8 cellular contexts compared by ENCODE assay signal in the genomic region with DNA sequence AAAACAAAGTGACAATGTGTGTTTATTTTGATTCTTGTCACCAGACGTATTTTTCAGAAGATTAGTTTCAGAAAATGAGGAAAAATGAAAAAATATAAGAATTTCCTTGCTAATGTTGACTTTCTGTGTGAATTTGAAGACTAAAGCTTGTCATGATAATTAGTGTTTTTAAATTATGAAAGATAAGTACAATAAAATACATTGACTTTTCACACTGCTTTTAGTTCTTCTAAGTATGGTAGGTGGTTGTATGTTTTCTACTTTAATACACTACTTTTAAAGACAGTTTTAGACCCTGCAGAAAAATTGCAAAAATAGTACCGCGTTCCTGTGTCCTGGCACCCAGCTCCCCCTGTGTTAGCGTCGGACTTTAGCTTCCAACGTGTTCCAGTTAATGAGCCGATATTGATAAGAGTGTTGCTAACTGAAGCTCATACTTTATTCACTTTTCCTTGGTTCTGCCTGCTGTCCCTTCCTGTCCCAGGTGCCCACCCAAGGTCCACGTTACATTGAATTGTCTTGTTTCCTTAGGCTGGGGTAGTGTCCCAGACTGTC. TPM values are rescaled to one million over a fixed set of nuclear protein-coding genes. Genes with fewer than 3 reads are reported as not detected.
DNase-seq lines count a peak whose midpoint lies in the region; ATAC-seq lines count a peak whose summit lies in the region.

No MANE protein-coding gene starts in this region.

- H3K27me3 Mint-ChIP-seq in CD4-positive, CD25-positive, alpha-beta regulatory T cell = no peaks in the 10 kb centered on the region
- H3K27me3 Mint-ChIP-seq in dendritic cell treated with granulocyte-macrophage colony-stimulating factor and Interleukin-4, amounts not matched to agents 40 ng/mL and 50 ng/mL, for 4 days = no peaks in the 10 kb centered on the region
- no peaks in the 10 kb centered on the region for H3K27me3 Mint-ChIP-seq in natural killer cell treated with Interleukin-12 subunit alpha and Interleukin-12 subunit beta and Interleukin-15 and Interleukin-18, amount 100 ng/mL, for 72 hours

- H3K9me2 ChIP-seq in Karpas-422 (replicated peaks; ENCODE audit: insufficient read depth, low read length) = no peaks in the 10 kb centered on the region

- DNase-seq in CD4-positive, CD25-positive, alpha-beta regulatory T cell = no peak
- DNase-seq in Karpas-422 = peak; percentile 58
- no peak for DNase-seq in natural killer cell treated with Interleukin-12 subunit alpha and Interleukin-12 subunit beta and Interleukin-15 and Interleukin-18, amount 100 ng/mL, for 72 hours (ENCODE audit: low spot score)
- no peak for DNase-seq in KBM-7
- DNase-seq in SW480 (ENCODE audit: low spot score) = no peak
- DNase-seq in middle frontal gyrus (ENCODE audit: extremely low spot score, low spot score) = no peak
- no peak for DNase-seq in HK-2 (ENCODE audit: unreplicated experiment)

- H3K9me3 Mint-ChIP-seq in CD4-positive, CD25-positive, alpha-beta regulatory T cell = peaks cover 0 to 3% (median 0%) of the 10 kb centered on the region in 7 donors
- H3K9me3 Mint-ChIP-seq in dendritic cell treated with granulocyte-macrophage colony-stimulating factor and Interleukin-4, amounts not matched to agents 40 ng/mL and 50 ng/mL, for 4 days = peaks cover 4% of the 10 kb centered on the region
- peaks cover 3% of the 10 kb centered on the region for H3K9me3 Mint-ChIP-seq in natural killer cell treated with Interleukin-12 subunit alpha and Interleukin-12 subunit beta and Interleukin-15 and Interleukin-18, amount 100 ng/mL, for 72 hours

- in situ Hi-C loops in KBM-7 (cut with MboI; ENCODE audit: low pct_unique_long_range_greater_than_20kb, low sequenced_read_pairs) = no loop called here

- H3K79me2 ChIP-seq in Karpas-422 (ENCODE audit: low read length) = peaks cover 44% of the 10 kb centered on the region

- peak overlapping the region; percentile 88 for H3K4me2 ChIP-seq in Karpas-422 (ENCODE audit: low read depth, low read length, poor library complexity, severe bottlenecking)

- peaks cover 11% of the 10 kb centered on the region for H3K36me3 Mint-ChIP-seq in CD4-positive, CD25-positive, alpha-beta regulatory T cell
- peaks cover 29% of the 10 kb centered on the region for H3K36me3 Mint-ChIP-seq in dendritic cell treated with granulocyte-macrophage colony-stimulating factor and Interleukin-4, amounts not matched to agents 40 ng/mL and 50 ng/mL, for 4 days (ENCODE audit: low read depth)
- no peaks in the 10 kb centered on the region for H3K36me3 Mint-ChIP-seq in natural killer cell treated with Interleukin-12 subunit alpha and Interleukin-12 subunit beta and Interleukin-15 and Interleukin-18, amount 100 ng/mL, for 72 hours

- H3K4me3 Mint-ChIP-seq in CD4-positive, CD25-positive, alpha-beta regulatory T cell = peak overlapping the region; percentile 88 to 97 (median 90)
- peak overlapping the region; percentile 82 for H3K4me3 Mint-ChIP-seq in dendritic cell treated with granulocyte-macrophage colony-stimulating factor and Interleukin-4, amounts not matched to agents 40 ng/mL and 50 ng/mL, for 4 days
- H3K4me3 Mint-ChIP-seq in natural killer cell treated with Interleukin-12 subunit alpha and Interleukin-12 subunit beta and Interleukin-15 and Interleukin-18, amount 100 ng/mL, for 72 hours = peak overlapping the region; percentile 90

- peaks cover 6% of the 10 kb centered on the region for H3K36me3 ChIP-seq in CD4-positive, CD25-positive, alpha-beta regulatory T cell (ENCODE audit: control insufficient read depth, insufficient read depth, low read length)
- peaks cover 32% of the 10 kb centered on the region for H3K36me3 ChIP-seq in Karpas-422 (ENCODE audit: insufficient read depth, low read length)

- no peaks in the 10 kb centered on the region for H3K27me3 ChIP-seq in CD4-positive, CD25-positive, alpha-beta regulatory T cell (ENCODE audit: control insufficient read depth, insufficient read depth, low read length)
- no peaks in the 10 kb centered on the region for H3K27me3 ChIP-seq in Karpas-422 (ENCODE audit: low read length)

- H3K4me1 ChIP-seq in CD4-positive, CD25-positive, alpha-beta regulatory T cell (ENCODE audit: control insufficient read depth, insufficient read depth, low read length, poor library complexity, severe bottlenecking) = peaks cover 18% of the 10 kb centered on the region
- H3K4me1 ChIP-seq in Karpas-422 (ENCODE audit: low read length) = peaks cover 23% of the 10 kb centered on the region

- H4K20me1 ChIP-seq in Karpas-422 (ENCODE audit: insufficient read depth, low read depth, low read length) = no peaks in the 10 kb centered on the region; the same call in 1 of the 2 replicates

- H3K4me1 Mint-ChIP-seq in CD4-positive, CD25-positive, alpha-beta regulatory T cell = peaks cover 13 to 36% (median 28%) of the 10 kb centered on the region in 4 donors
- peaks cover 27% of the 10 kb centered on the region for H3K4me1 Mint-ChIP-seq in dendritic cell treated with granulocyte-macrophage colony-stimulating factor and Interleukin-4, amounts not matched to agents 40 ng/mL and 50 ng/mL, for 4 days (ENCODE audit: low read depth)
- peaks cover 19 to 26% of the 10 kb centered on the region in 2 donors for H3K4me1 Mint-ChIP-seq in natural killer cell treated with Interleukin-12 subunit alpha and Interleukin-12 subunit beta and Interleukin-15 and Interleukin-18, amount 100 ng/mL, for 72 hours (ENCODE audit: low read depth in 2 of 2)

- no peak for ATAC-seq in CD4-positive, CD25-positive, alpha-beta regulatory T cell (ENCODE audit: low read depth in 2 of 2)
- no peak for ATAC-seq in natural killer cell treated with Interleukin-12 subunit alpha and Interleukin-12 subunit beta and Interleukin-15 and Interleukin-18, amount 100 ng/mL, for 72 hours

- peak overlapping the region; percentile 41; the same call in 1 of the 2 replicates for H2AFZ ChIP-seq in Karpas-422 (ENCODE audit: low read length)

- peak overlapping the region; percentile 90 for H3K4me3 ChIP-seq in CD4-positive, CD25-positive, alpha-beta regulatory T cell (ENCODE audit: low read depth, low read length)
- peak overlapping the region; percentile 91 for H3K4me3 ChIP-seq in Karpas-422 (ENCODE audit: low read length)

- H3K27ac ChIP-seq in CD4-positive, CD25-positive, alpha-beta regulatory T cell (ENCODE audit: insufficient read depth, low read length, poor library complexity, severe bottlenecking) = peak overlapping the region; percentile 95
- H3K27ac ChIP-seq in Karpas-422 (ENCODE audit: low read length) = peak overlapping the region; percentile 70

- H3K9ac ChIP-seq in Karpas-422 (ENCODE audit: low read length) = peak overlapping the region; percentile 84

- H3K27ac Mint-ChIP-seq in CD4-positive, CD25-positive, alpha-beta regulatory T cell = peak overlapping the region in 2 of 3 donors; percentile 93 to 96
- peak overlapping the region; percentile 95 for H3K27ac Mint-ChIP-seq in dendritic cell treated with granulocyte-macrophage colony-stimulating factor and Interleukin-4, amounts not matched to agents 40 ng/mL and 50 ng/mL, for 4 days
- H3K27ac Mint-ChIP-seq in natural killer cell treated with Interleukin-12 subunit alpha and Interleukin-12 subunit beta and Interleukin-15 and Interleukin-18, amount 100 ng/mL, for 72 hours = peak overlapping the region; percentile 70 to 88

- intact Hi-C loops in dendritic cell treated with granulocyte-macrophage colony-stimulating factor and Interleukin-4, amounts not matched to agents 40 ng/mL and 50 ng/mL, for 4 days (cut with micrococcal nuclease) = loop anchor here (1.0 to 5.0 kb wide), 4 partner anchors 47 to 112 kb away; a partner anchor contains a TSS

- no peaks in the 10 kb centered on the region for H3K9me3 ChIP-seq in CD4-positive, CD25-positive, alpha-beta regulatory T cell (ENCODE audit: control insufficient read depth in 2 of 2, low read length in 2 of 2)
- H3K9me3 ChIP-seq in Karpas-422 (ENCODE audit: low read length) = no peaks in the 10 kb centered on the region

RNA-seq across cellular contexts. Expression of a gene that starts 0.7 kb away (rescaled TPM):
- total RNA-seq in CD4-positive, CD25-positive, alpha-beta regulatory T cell = 13.6 TPM
- 10 to 100 TPM in 2 of 4 donors, 1 to 10 TPM in 2; 7.5 to 10.4 (median 9.3) TPM for polyA plus RNA-seq in CD4-positive, CD25-positive, alpha-beta regulatory T cell
- total RNA-seq in Karpas-422 (2014; rRNA removed; shearing (Covaris generic); ENCODE audit: low replicate concordance) = 68.8 and 76.4 TPM in 2 replicates
- 10 to 100 TPM; 23.0 to 47.3 TPM for total RNA-seq in natural killer cell treated with Interleukin-12 subunit alpha and Interleukin-12 subunit beta and Interleukin-15 and Interleukin-18, amount 100 ng/mL, for 72 hours

RNA-seq across cellular contexts. Expression of a gene that starts 46.6 kb away (rescaled TPM):
- total RNA-seq in CD4-positive, CD25-positive, alpha-beta regulatory T cell = 70.5 TPM
- 100 to 1,000 TPM; 211 to 216 (median 214) TPM for polyA plus RNA-seq in CD4-positive, CD25-positive, alpha-beta regulatory T cell
- total RNA-seq in Karpas-422 (2014; rRNA removed; shearing (Covaris generic); ENCODE audit: low replicate concordance) = 128 and 186 TPM in 2 replicates
- 100 to 1,000 TPM in 1 of 2 donors, 10 to 100 TPM in 1; 97.2 to 143 TPM for total RNA-seq in natural killer cell treated with Interleukin-12 subunit alpha and Interleukin-12 subunit beta and Interleukin-15 and Interleukin-18, amount 100 ng/mL, for 72 hours
